ENCODE assay signal across 23 cellular contexts in genomic region chrX:49260221-49260985, GRCh38. TPM values are rescaled to one million over a fixed set of nuclear protein-coding genes. Genes with fewer than 3 reads are reported as not detected.
"Had no signal": no experiment of that assay in that cellular context is flagged by ENCODE, and none has a peak within 500 bp of the region (broad histone marks: within the 10 kb centered on the region; RNA-seq: fewer than 3 reads in every experiment).

No MANE protein-coding gene starts in this region.

- DNase-seq: activated CD8-positive, alpha-beta memory T cell treated with anti-CD3 and anti-CD28 coated beads for 24 hours; amygdala; cortex of kidney; effector CD4-positive, alpha-beta T cell; esophagus squamous epithelium; hippocampal formation; left ventricle myocardium inferior; natural killer cell; SHP77; stimulated activated CD4-positive, alpha-beta T cell treated with anti-CD3 and anti-CD28 coated beads, Interleukin-2, amount 100 ng/mL, for 48 hours; stimulated activated naive CD4-positive, alpha-beta T cell; transverse colon had no signal

- H3K36me3 Mint-ChIP-seq: activated naive CD4-positive, alpha-beta T cell treated with anti-CD3 and anti-CD28 coated beads, Interleukin-2, amount 50 U/mL, for 72 hours; brain; natural killer cell had no signal

- H3K27ac Mint-ChIP-seq: brain, natural killer cell had no signal

- H3K27me3 Mint-ChIP-seq: brain; central memory CD8-positive, alpha-beta T cell had no signal

- H3K4me3 Mint-ChIP-seq: brain; central memory CD8-positive, alpha-beta T cell; natural killer cell had no signal

- H3K4me1 Mint-ChIP-seq: brain, natural killer cell had no signal

- ATAC-seq: activated naive CD4-positive, alpha-beta T cell treated with anti-CD3 and anti-CD28 coated beads, Interleukin-2, amount 50 U/mL, for 72 hours; natural killer cell; SK-N-SH treated with all-trans-retinoic acid at 6 μM for 48 hours had no signal

- H3K9me3 Mint-ChIP-seq: activated naive CD4-positive, alpha-beta T cell treated with anti-CD3 and anti-CD28 coated beads, Interleukin-2, amount 50 U/mL, for 72 hours; central memory CD8-positive, alpha-beta T cell; natural killer cell had no signal

RNA-seq across cellular contexts. Expression of gene FOXP3, which starts 4.1 kb away (rescaled TPM):
- total RNA-seq: endothelial cell of umbilical vein, left ventricle myocardium inferior, transverse colon had no signal

RNA-seq across cellular contexts. Expression of gene CACNA1F, which starts 27.3 kb away (rescaled TPM):
- total RNA-seq: endothelial cell of umbilical vein, fibroblast of villous mesenchyme, kidney epithelial cell had no signal

RNA-seq across cellular contexts. Expression of gene GAGE10, which starts 43.0 kb away (rescaled TPM):
- total RNA-seq: activated naive CD4-positive, alpha-beta T cell treated with anti-CD3 and anti-CD28 coated beads, Interleukin-2, amount 50 U/mL, for 72 hours; endothelial cell of umbilical vein; esophagus squamous epithelium; fibroblast of villous mesenchyme; kidney epithelial cell; left ventricle myocardium inferior; mucosa of gallbladder; natural killer cell; renal cortical epithelial cell; T-helper 2 cell treated with Interferon-gamma antibody and Interleukin-4, amounts not matched to agents 100 ng/mL and 5 ng/mL, for 36 hours; transverse colon; vagina had no signal
